9 cellular contexts compared by ENCODE assay signal in genomic region chr12:111777345-111778045, GRCh38. TPM values are rescaled to one million over a fixed set of nuclear protein-coding genes. Genes with fewer than 3 reads are reported as not detected.
DNase-seq lines count a peak whose midpoint lies in the region; TF ChIP-seq lines count a peak whose summit lies in the region.
"Had no signal": no experiment of that assay in that cellular context is flagged by ENCODE, and none has a peak within 500 bp of the region (broad histone marks: within the 10 kb centered on the region; RNA-seq: fewer than 3 reads in every experiment).

No MANE protein-coding gene starts in this region.

- peaks cover 24 to 33% (median 28%) of the 10 kb centered on the region in 3 donors for H3K4me1 Mint-ChIP-seq in IgD-negative memory B cell

- H3K9me3 Mint-ChIP-seq in IgD-negative memory B cell, result no peaks in the 10 kb centered on the region
- H3K9me3 Mint-ChIP-seq: T-helper 2 cell treated with Interferon-gamma antibody and Interleukin-4, amounts not matched to agents 5 μg/mL and 100 μg/mL, for 36 hours had no signal

- no peak for TF ChIP-seq POLR2A in tibial nerve (IDR thresholded peaks at IDR 0.05)

- TF ChIP-seq CTCF in epithelial cell of proximal tubule (conservative IDR thresholded peaks at IDR 0.05; ENCODE audit: low read depth, low read length), result no peak
- no peak for TF ChIP-seq CTCF in tibial nerve (IDR thresholded peaks at IDR 0.05)

- H3K27me3 ChIP-seq in mucosa of stomach (ENCODE audit: control insufficient read depth, insufficient read depth, low read length) (no peaks in the 10 kb centered on the region), tibial nerve (no peaks in the 10 kb centered on the region)

- H3K27ac ChIP-seq in tibial nerve, result peak overlapping the region in 3 of 4 donors; percentile 61 to 86 (median 77)

- WGBS in tibial nerve, 2 donors, result 80 to 89% methylated on average over 16 of the region's 16 CpGs

- H3K9me3 ChIP-seq in mucosa of stomach (ENCODE audit: control insufficient read depth, low read length) (peaks cover 4% of the 10 kb centered on the region), tibial nerve (peaks cover 0 to 7% (median 0%) of the 10 kb centered on the region in 4 donors)

- H3K4me3 ChIP-seq in epithelial cell of proximal tubule (ENCODE audit: low read depth, low read length) (peak overlapping the region; percentile 33), mucosa of stomach (ENCODE audit: low read length) (no peak overlapping the region), tibial nerve (no peak overlapping the region)

- DNase-seq in epithelial cell of proximal tubule (ENCODE audit: low read depth) (peak; percentile 79), tibial nerve (ENCODE audit: low spot score in 2 of 2) (no peak), cerebellar nuclear complex (lab: John Stamatoyannopoulos, UW) (no peak), NCI-H2081 (lab: John Stamatoyannopoulos, UW) (no peak), NCI-H1048 (lab: John Stamatoyannopoulos, UW) (no peak)
- DNase-seq: NCI-H524 had no signal

- H3K4me1 ChIP-seq in mucosa of stomach (ENCODE audit: control insufficient read depth, insufficient read depth, low read length), result peaks cover 90% of the 10 kb centered on the region
- peaks cover 3 to 55% (median 42%) of the 10 kb centered on the region in 4 donors for H3K4me1 ChIP-seq in tibial nerve

- H3K9ac ChIP-seq in mucosa of stomach (ENCODE audit: low read length), result peak overlapping the region; percentile 40

- H3K36me3 ChIP-seq in mucosa of stomach (ENCODE audit: control insufficient read depth, insufficient read depth, low read length), result peaks cover 11% of the 10 kb centered on the region
- H3K36me3 ChIP-seq in tibial nerve, result peaks cover 0 to 50% (median 0%) of the 10 kb centered on the region in 3 donors

- H3K27ac Mint-ChIP-seq in IgD-negative memory B cell, result peak overlapping the region; percentile 40 to 95 (median 86)
- H3K27ac Mint-ChIP-seq: T-helper 2 cell treated with Interferon-gamma antibody and Interleukin-4, amounts not matched to agents 5 μg/mL and 100 μg/mL, for 36 hours had no signal

- H3K27me3 Mint-ChIP-seq in IgD-negative memory B cell, result no peaks in the 10 kb centered on the region

- H3K4me3 Mint-ChIP-seq in IgD-negative memory B cell, result no peak overlapping the region
- H3K4me3 Mint-ChIP-seq: T-helper 2 cell treated with Interferon-gamma antibody and Interleukin-4, amounts not matched to agents 5 μg/mL and 100 μg/mL, for 36 hours had no signal

- H3K36me3 Mint-ChIP-seq in IgD-negative memory B cell, result peaks cover 5% of the 10 kb centered on the region

- peak in 1 of 2 donors; percentile 7 for TF ChIP-seq EP300 in tibial nerve (IDR thresholded peaks at IDR 0.05)

RNA-seq across cellular contexts. Expression of gene ALDH2, which starts 10.8 kb away (rescaled TPM):
- polyA plus RNA-seq in IgD-negative memory B cell, result 11.9 TPM
- total RNA-seq in epithelial cell of proximal tubule, result 19.3 and 25.2 TPM in 2 replicates
- 100 to 1,000 TPM in 2 of 4 donors, 10 to 100 TPM in 2; 70.2 to 120 (median 95.3) TPM for total RNA-seq in tibial nerve
